Comparison of ENCODE assay signal across 8 cellular contexts in the genomic region with DNA sequence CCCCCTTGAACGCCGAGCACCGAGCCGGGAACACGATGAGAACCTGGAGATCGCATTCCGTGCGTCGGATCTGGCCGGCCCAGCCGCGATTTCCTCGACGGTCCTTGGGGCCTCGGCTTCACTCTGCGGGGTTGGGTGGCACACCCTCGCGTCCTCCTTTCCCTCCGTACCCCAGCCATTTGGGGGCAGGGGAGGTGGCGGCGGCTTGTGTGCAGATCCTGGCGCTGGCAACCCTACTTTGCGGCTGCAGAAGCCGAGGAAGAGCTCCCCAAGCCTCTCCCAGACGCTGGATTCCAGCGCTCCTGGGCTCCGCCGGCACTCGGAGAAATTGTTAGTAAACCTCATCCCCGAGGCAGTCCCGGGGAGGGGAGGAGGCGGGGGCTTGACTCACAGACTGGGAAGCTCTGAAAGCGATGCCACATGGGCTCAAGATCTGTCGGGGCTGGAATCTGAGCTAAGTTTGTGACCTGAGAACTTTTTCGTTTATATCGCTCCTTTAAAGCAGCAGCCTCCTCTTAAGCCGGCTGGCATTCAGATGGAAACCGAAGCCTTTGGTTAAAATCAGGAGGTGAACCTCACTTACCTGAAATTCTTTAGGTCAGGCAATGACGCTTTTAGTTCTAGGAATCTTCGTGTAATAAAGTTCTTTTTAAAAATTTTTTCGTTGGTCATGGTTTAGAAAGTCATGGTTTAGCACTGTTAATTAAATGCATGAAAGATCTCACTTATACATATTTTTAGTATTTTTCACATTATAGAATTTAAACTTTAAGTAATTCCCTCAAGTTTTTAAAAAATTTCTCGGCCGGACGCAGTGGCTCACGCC. TPM values are rescaled to one million over a fixed set of nuclear protein-coding genes. Genes with fewer than 3 reads are reported as not detected.
DNase-seq lines count a peak whose midpoint lies in the region; ATAC-seq lines count a peak whose summit lies in the region.

No MANE protein-coding gene starts in this region.

- DNase-seq in GM04504 (ENCODE audit: low read depth) = peak; percentile 91
- peak; percentile 22 for DNase-seq in GOT3 (lab: John Stamatoyannopoulos, UW)
- peak; percentile 41 for DNase-seq in LoVo (ENCODE audit: low spot score)
- peak; percentile 43 for DNase-seq in activated CD8-positive, alpha-beta memory T cell treated with anti-CD3 and anti-CD28 coated beads, Interleukin-2, amount 50 U/mL, for 4 hours
- DNase-seq in midbrain (lab: John Stamatoyannopoulos, UW) = peak; percentile 52
- no peak for DNase-seq in NCI-H1930 (lab: John Stamatoyannopoulos, UW)

- H3K36me3 ChIP-seq in stomach smooth muscle (ENCODE audit: control insufficient read depth in 2 of 2, insufficient read depth in 2 of 2, low read length in 2 of 2) = no peaks in the 10 kb centered on the region

- no peaks in the 10 kb centered on the region for H3K27me3 ChIP-seq in stomach smooth muscle (ENCODE audit: control insufficient read depth in 1 of 2, insufficient read depth in 2 of 2, low read length in 2 of 2)

- H3K27ac ChIP-seq in stomach smooth muscle (ENCODE audit: low read length) = peak overlapping the region; percentile 89

- peaks cover 3% of the 10 kb centered on the region for H3K4me1 ChIP-seq in stomach smooth muscle (ENCODE audit: control insufficient read depth, insufficient read depth, low read length)

- no peaks in the 10 kb centered on the region for H3K9me3 ChIP-seq in stomach smooth muscle (ENCODE audit: control insufficient read depth in 2 of 2, low read length in 2 of 2)

- peak; percentile 81 for ATAC-seq in esophagus mucosa

- peak overlapping the region; percentile 58 to 89 for H3K4me3 ChIP-seq in stomach smooth muscle (ENCODE audit: low read length in 2 of 2)

- peak overlapping the region; percentile 76 to 83 for H3K9ac ChIP-seq in stomach smooth muscle (ENCODE audit: low read length in 2 of 2)

RNA-seq across cellular contexts. Expression of a gene that starts 0.8 kb away (rescaled TPM):
- 32.7 TPM for total RNA-seq in esophagus mucosa

Comparison
In these comparisons a context has a peak if more than half of its experiments do, and no peak if none do; other contexts are left out.
1. DNase-seq: peak in GM04504 (single experiment), GOT3 (single experiment), LoVo (single experiment), activated CD8-positive, alpha-beta memory T cell treated with anti-CD3 and anti-CD28 coated beads, Interleukin-2, amount 50 U/mL, for 4 hours (single experiment) and midbrain (single experiment); none in NCI-H1930 (0 of 2).